In the genomic region with DNA sequence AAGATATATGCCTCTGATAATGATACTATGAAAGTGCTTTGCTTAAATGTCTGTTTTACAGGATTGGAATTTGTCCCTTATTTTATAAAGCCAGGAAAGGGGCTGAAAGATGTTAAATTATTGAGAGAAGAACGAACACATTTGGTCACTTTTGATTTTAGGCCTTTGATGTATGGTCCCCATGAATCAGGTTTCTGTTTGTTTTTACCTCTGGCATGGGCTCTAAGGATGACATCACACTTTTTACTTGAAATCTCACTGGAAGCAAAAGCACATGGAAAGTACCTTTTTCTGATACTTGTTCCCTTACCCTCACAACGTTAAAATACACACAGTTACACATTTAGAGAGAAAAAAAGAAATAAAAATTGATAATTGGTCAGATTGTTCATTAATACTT, we compare ENCODE assay signal across 9 cellular contexts. TPM values are rescaled to one million over a fixed set of nuclear protein-coding genes. Genes with fewer than 3 reads are reported as not detected.
DNase-seq lines count a peak whose midpoint lies in the region; ATAC-seq, FAIRE-seq and TF ChIP-seq lines count a peak whose summit lies in the region.
"Had no signal": no experiment of that assay in that cellular context is flagged by ENCODE, and none has a peak within 500 bp of the region (broad histone marks: within the 10 kb centered on the region; RNA-seq: fewer than 3 reads in every experiment).

No MANE protein-coding gene starts in this region.

- H3K27me3 ChIP-seq in GM06990 (replicated peaks; ENCODE audit: control insufficient read depth, insufficient read depth, low read length) (no peaks in the 10 kb centered on the region), HepG2 (ENCODE audit: control insufficient read depth in 1 of 2, insufficient read depth in 2 of 2, low read length in 2 of 2) (no peaks in the 10 kb centered on the region)

- no peak for TF ChIP-seq POLR2A in HepG2 (IDR thresholded peaks at IDR 0.05; ENCODE audit: insufficient read depth in 1 of 2, low read depth in 2 of 2, low read length in 2 of 2)

- no peak for TF ChIP-seq CTCF in GM06990 (IDR thresholded peaks at IDR 0.05; ENCODE audit: insufficient read depth, low read length, poor library complexity, severe bottlenecking)
- TF ChIP-seq CTCF in HepG2 (CRISPR knock-in tag; IDR thresholded peaks at IDR 0.05), result no peak

- CTCF ChIA-PET in HepG2 (lab: Yijun Ruan, JAX; ENCODE audit: low intra/inter-chr PET ratio, low total read pairs), result no interaction called here

- H3K9me3 ChIP-seq in HepG2 (ENCODE audit: low read length), result no peaks in the 10 kb centered on the region

- POLR2A ChIA-PET in HepG2 (lab: Yijun Ruan, JAX), result no interaction called here

- H3K27ac ChIP-seq in HepG2 (ENCODE audit: extremely low read length, insufficient read depth, low read length), result no peak overlapping the region
- H3K27ac ChIP-seq: parathyroid adenoma had no signal

- peak overlapping the region; percentile 92 to 95 for H3K27ac Mint-ChIP-seq in activated naive CD4-positive, alpha-beta T cell treated with anti-CD3 and anti-CD28 coated beads, Interleukin-2, amount 50 U/mL, for 72 hours
- H3K27ac Mint-ChIP-seq: WTC11 had no signal

- peaks cover 19% of the 10 kb centered on the region for H4K20me1 ChIP-seq in HepG2 (ENCODE audit: insufficient read depth, low read length)

- in situ Hi-C loops in HepG2 (cut with HindIII; ENCODE audit: extremely low pct_ligation_motif_present, low pct_unique_long_range_greater_than_20kb), result no loop called here

- H3K79me2 ChIP-seq in HepG2 (ENCODE audit: insufficient read depth, low read length), result peaks cover 100% of the 10 kb centered on the region

- no peak for DNase-seq in GM06990 (ENCODE audit: extremely low read depth, insufficient read length)
- DNase-seq in activated naive CD4-positive, alpha-beta T cell treated with anti-CD3 and anti-CD28 coated beads, Interleukin-2, amount 50 U/mL, for 72 hours (ENCODE audit: low spot score in 2 of 2), result no peak
- no peak for DNase-seq in HepG2 (ENCODE audit: low spot score)
- DNase-seq in effector CD8-positive, alpha-beta T cell (lab: John Stamatoyannopoulos, UW), result no peak
- no peak for DNase-seq in MV-4-11 (lab: John Stamatoyannopoulos, UW)
- no peak for DNase-seq in NCI-H510A treated with DMSO at 0.1 percent for 48 hours (lab: John Stamatoyannopoulos, UW)

- no peaks in the 10 kb centered on the region; the same call in 1 of the 2 replicates for H3K36me3 ChIP-seq in GM06990 (ENCODE audit: control insufficient read depth, insufficient read depth, low read length)
- peaks cover 2 to 25% of the 10 kb centered on the region in 2 experiments; a peak in 4 of 5 replicates for H3K36me3 ChIP-seq in HepG2 (replicated peaks in 1 of 2; ENCODE audit: control insufficient read depth in 1 of 2, insufficient read depth in 2 of 2, low read length in 2 of 2)

- H3K36me3 Mint-ChIP-seq in activated naive CD4-positive, alpha-beta T cell treated with anti-CD3 and anti-CD28 coated beads, Interleukin-2, amount 50 U/mL, for 72 hours, result peaks cover 21 to 34% of the 10 kb centered on the region in 2 donors
- H3K36me3 Mint-ChIP-seq: WTC11 had no signal

- WGBS in HepG2 (ENCODE audit: low lambda C conversion rate), result 45% methylated on average over 2 of the region's 2 CpGs

- no peak overlapping the region for H2AFZ ChIP-seq in HepG2 (ENCODE audit: low read length)
- H2AFZ ChIP-seq: parathyroid adenoma had no signal

- H3K4me1 ChIP-seq in HepG2 (ENCODE audit: insufficient read depth, low read length), result peaks cover 67% of the 10 kb centered on the region
- H3K4me1 ChIP-seq: parathyroid adenoma had no signal

- BruUV-seq in HepG2 (replicated peaks; lab: Mats Ljungman, UMichigan), result no TSS peak

- ATAC-seq in HG02870 (IDR thresholded peaks at IDR 0.05; ENCODE audit: unreplicated experiment) (peak; percentile 12), HepG2 (no peak)
- peak; percentile 61 to 68 for ATAC-seq in activated naive CD4-positive, alpha-beta T cell treated with anti-CD3 and anti-CD28 coated beads, Interleukin-2, amount 50 U/mL, for 72 hours
- ATAC-seq: WTC11 had no signal

- no peaks in the 10 kb centered on the region for H3K9me3 Mint-ChIP-seq in activated naive CD4-positive, alpha-beta T cell treated with anti-CD3 and anti-CD28 coated beads, Interleukin-2, amount 50 U/mL, for 72 hours
- H3K9me3 Mint-ChIP-seq: WTC11 had no signal

- H3K9ac ChIP-seq in HepG2 (ENCODE audit: insufficient read depth, low read depth, low read length), result no peak overlapping the region
- H3K9ac ChIP-seq: parathyroid adenoma had no signal

- intact Hi-C loops in HepG2 (cut with micrococcal nuclease; ENCODE audit: unreplicated experiment), result no loop called here

- peak overlapping the region; percentile 44 for H3K4me3 ChIP-seq in GM06990 (replicated peaks; ENCODE audit: low read depth, low read length)
- no peak overlapping the region for H3K4me3 ChIP-seq in HepG2 (replicated peaks in 1 of 3; ENCODE audit: insufficient read depth in 1 of 3, low read depth in 2 of 3, low read length in 3 of 3)

- TF ChIP-seq EP300 in HepG2 (IDR thresholded peaks at IDR 0.05; ENCODE audit: low read depth in 2 of 2, low read length in 2 of 2), result no peak
- no peak for TF ChIP-seq EP300 in HepG2 (CRISPR knock-in tag; IDR thresholded peaks at IDR 0.05; ENCODE audit: borderline replicate concordance)

- no peak for FAIRE-seq in HepG2 (lab: Jason Lieb, UNC)

- TF ChIP-seq RAD21 in HepG2 (CRISPR knock-in tag; IDR thresholded peaks at IDR 0.05), result no peak

- H3K4me2 ChIP-seq in HepG2 (ENCODE audit: low read depth, low read length), result no peak overlapping the region

TF ChIP-seq in HepG2, 621 proteins besides CTCF, POLR2A, EP300 and RAD21:
- TF ChIP-seq CREB1 (IDR thresholded peaks at IDR 0.05), result 0 out of 2 replicates have a peak, but pooled peaks have one; percentile 7
- TF ChIP-seq CREB1 (CRISPR knock-in tag; IDR thresholded peaks at IDR 0.05), result no peak
- TF ChIP-seq ATF7 (IDR thresholded peaks at IDR 0.05), result peak; percentile 64
- TF ChIP-seq ATF7 (CRISPR knock-in tag; IDR thresholded peaks at IDR 0.05), result no peak
- no peak for TF ChIP-seq RBFOX2 (IDR thresholded peaks at IDR 0.05; ENCODE audit: low read depth, low read length)
- no peak for TF ChIP-seq SP140L (CRISPR knock-in tag; IDR thresholded peaks at IDR 0.05; ENCODE audit: borderline replicate concordance)

RNA-seq across cellular contexts. Expression of a gene that starts 6.9 kb away (rescaled TPM):
- total RNA-seq in activated naive CD4-positive, alpha-beta T cell treated with anti-CD3 and anti-CD28 coated beads, Interleukin-2, amount 50 U/mL, for 72 hours, result 10 to 100 TPM; 59.4 to 60.2 TPM
- 31.9 and 34.8 TPM in 2 replicates for total RNA-seq in HepG2 (2016; rRNA removed; fragmentation: Illumina TruSeq; extraction: Trizol)
- total RNA-seq in HepG2 (2016; cell fraction: cytosol; rRNA removed; fragmentation: Illumina TruSeq; extraction: Trizol; ENCODE audit: low read depth), result 16.9 and 21.4 TPM in 2 replicates
- 31.8 and 34.4 TPM in 2 replicates for total RNA-seq in HepG2 (2016; cell fraction: insoluble cytoplasmic fraction; rRNA removed; fragmentation: Illumina TruSeq; extraction: Trizol)
- 19.5 and 20.6 TPM in 2 replicates for total RNA-seq in HepG2 (2016; cell fraction: membrane; rRNA removed; fragmentation: Illumina TruSeq; extraction: Trizol)
- total RNA-seq in HepG2 (2016; cell fraction: nucleus; rRNA removed; fragmentation: Illumina TruSeq; extraction: Trizol), result 45.8 and 50.5 TPM in 2 replicates
- polyA plus RNA-seq in HepG2 (2011; rRNA removed), result 7.0 and 8.9 TPM in 2 replicates
- polyA plus RNA-seq in HepG2 (2011; cell fraction: cytosol; rRNA removed), result 4.9 and 6.8 TPM in 2 replicates
- polyA plus RNA-seq in HepG2 (2011; cell fraction: nucleus; rRNA removed), result 10.3 and 10.8 TPM in 2 replicates
- 6.9 and 8.0 TPM in 2 replicates for polyA plus RNA-seq in HepG2 (2012)
- polyA plus RNA-seq in HepG2 (2016; cell fraction: cytosol; fragmentation: Illumina TruSeq; extraction: Trizol; ENCODE audit: low read depth), result 3.0 and 5.2 TPM in 2 replicates
- polyA plus RNA-seq in HepG2 (2016; cell fraction: insoluble cytoplasmic fraction; fragmentation: Illumina TruSeq; extraction: Trizol; ENCODE audit: low read depth), result 21.4 and 24.2 TPM in 2 replicates
- polyA plus RNA-seq in HepG2 (2016; cell fraction: membrane; fragmentation: Illumina TruSeq; extraction: Trizol; ENCODE audit: low read depth), result 8.4 and 9.0 TPM in 2 replicates
- 20.2 and 24.3 TPM in 2 replicates for polyA plus RNA-seq in HepG2 (2016; cell fraction: nucleus; fragmentation: Illumina TruSeq; extraction: Trizol; ENCODE audit: insufficient read depth, low read depth)
- 31.4 and 78.2 TPM in 2 replicates for polyA minus RNA-seq in HepG2 (2011; rRNA and poly(A)+ RNA removed; ENCODE audit: low replicate concordance)
- 8.8 and 9.8 TPM in 2 replicates for polyA minus RNA-seq in HepG2 (2011; cell fraction: cytosol; rRNA and poly(A)+ RNA removed)
- 72.2 and 76.3 TPM in 2 replicates for polyA minus RNA-seq in HepG2 (2011; cell fraction: nucleus; rRNA and poly(A)+ RNA removed)
